In the genomic region with DNA sequence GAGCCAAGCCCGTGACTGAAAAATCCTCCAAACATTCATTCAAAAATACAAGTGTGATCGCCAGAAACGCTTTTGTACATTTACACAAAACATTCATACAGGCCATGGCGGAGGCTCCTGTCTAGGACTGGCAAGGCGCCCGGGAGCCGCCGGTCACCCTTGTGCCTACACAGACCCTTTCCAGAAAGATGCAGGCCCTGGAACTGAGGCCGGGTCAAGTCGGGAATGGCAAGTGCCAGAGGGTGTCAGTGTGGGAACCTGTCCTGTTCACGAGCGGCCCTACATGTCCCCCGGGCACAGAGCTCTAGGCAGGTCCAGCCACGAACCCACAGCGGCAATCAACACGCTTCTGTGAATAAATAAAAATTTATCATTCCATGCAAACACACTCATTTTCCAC, we compare ENCODE assay signal across 5 cellular contexts. TPM values are rescaled to one million over a fixed set of nuclear protein-coding genes. Genes with fewer than 3 reads are reported as not detected.
"Had no signal": no experiment of that assay in that cellular context is flagged by ENCODE, and none has a peak within 500 bp of the region (broad histone marks: within the 10 kb centered on the region; RNA-seq: fewer than 3 reads in every experiment).

No MANE protein-coding gene starts in this region.

RNA-seq across cellular contexts. Expression of a gene that starts 36.1 kb away (rescaled TPM):
- total RNA-seq: activated B cell treated with CpG ODN at 0.5 μM for 24 hours, ascending aorta, bronchial epithelial cell, cerebellum, endothelial cell of umbilical vein had no signal
- polyA plus RNA-seq: endothelial cell of umbilical vein had no signal
